2 cellular contexts compared by ENCODE assay signal in genomic region chr19:3367572-3368440, GRCh38.
TF ChIP-seq lines count a peak whose summit lies in the region.

No MANE protein-coding gene starts in this region.

TF ChIP-seq in SK-N-SH, 30 proteins besides CTCF, POLR2A, EP300 and RAD21 (continued from another document):
- TF ChIP-seq IRF3 (IDR thresholded peaks at IDR 0.05; ENCODE audit: low read depth, low read length) (no peak), RFX5 (IDR thresholded peaks at IDR 0.05; ENCODE audit: low read length) (no peak), TAF1 (IDR thresholded peaks at IDR 0.05; ENCODE audit: borderline replicate concordance, low read depth, low read length) (no peak), PBX3 (IDR thresholded peaks at IDR 0.05) (no peak)
- TF ChIP-seq, protein P1, sequence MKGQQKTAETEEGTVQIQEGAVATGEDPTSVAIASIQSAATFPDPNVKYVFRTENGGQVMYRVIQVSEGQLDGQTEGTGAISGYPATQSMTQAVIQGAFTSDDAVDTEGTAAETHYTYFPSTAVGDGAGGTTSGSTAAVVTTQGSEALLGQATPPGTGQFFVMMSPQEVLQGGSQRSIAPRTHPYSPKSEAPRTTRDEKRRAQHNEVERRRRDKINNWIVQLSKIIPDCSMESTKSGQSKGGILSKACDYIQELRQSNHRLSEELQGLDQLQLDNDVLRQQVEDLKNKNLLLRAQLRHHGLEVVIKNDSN (IDR thresholded peaks at IDR 0.05; ENCODE audit: borderline replicate concordance, low read depth) = no peak

TF ChIP-seq in SK-N-SH treated with all-trans-retinoic acid at 6 μM for 48 hours, 23 proteins besides CTCF, POLR2A, EP300 and RAD21 (continued from another document):
- no peak for TF ChIP-seq SNAI2 (CRISPR knock-in tag; IDR thresholded peaks at IDR 0.05)
- TF ChIP-seq BACH2 (CRISPR knock-in tag; IDR thresholded peaks at IDR 0.05; ENCODE audit: borderline replicate concordance) = no peak
- no peak for TF ChIP-seq CSRNP3 (CRISPR knock-in tag; IDR thresholded peaks at IDR 0.05)
- TF ChIP-seq ZNF8 (CRISPR knock-in tag; IDR thresholded peaks at IDR 0.05) = no peak
- TF ChIP-seq PPARA (CRISPR knock-in tag; IDR thresholded peaks at IDR 0.05; ENCODE audit: borderline replicate concordance) = no peak
- no peak for TF ChIP-seq ZC3H10 (CRISPR knock-in tag; IDR thresholded peaks at IDR 0.05)
- TF ChIP-seq ZFP3 (CRISPR knock-in tag; IDR thresholded peaks at IDR 0.05) = no peak
- TF ChIP-seq CSDC2 (CRISPR knock-in tag; IDR thresholded peaks at IDR 0.05) = no peak
